Comparison of ENCODE assay signal across 1 cellular context in genomic region chr10:75234683-75235374, GRCh38.
TF ChIP-seq lines count a peak whose summit lies in the region.

No MANE protein-coding gene starts in this region.

TF ChIP-seq in HepG2, 621 proteins besides CTCF, POLR2A, EP300 and RAD21 (continued from another document and continues in another):
- TF ChIP-seq ARID5B (CRISPR knock-in tag; IDR thresholded peaks at IDR 0.05) (no peak), ATAD3A (CRISPR knock-in tag; IDR thresholded peaks at IDR 0.05) (no peak), ASH2L (IDR thresholded peaks at IDR 0.05; ENCODE audit: insufficient read length, low read depth, low read length) (peak; percentile 22), ZFP62 (CRISPR knock-in tag; IDR thresholded peaks at IDR 0.05) (no peak), RBAK (CRISPR knock-in tag; IDR thresholded peaks at IDR 0.05) (no peak), PAF1 (CRISPR knock-in tag; IDR thresholded peaks at IDR 0.05) (no peak), ZGPAT (CRISPR knock-in tag; IDR thresholded peaks at IDR 0.05) (no peak), BRF2 (CRISPR knock-in tag; IDR thresholded peaks at IDR 0.05) (no peak), SSRP1 (CRISPR knock-in tag; IDR thresholded peaks at IDR 0.05) (no peak), SUZ12 (IDR thresholded peaks at IDR 0.05; ENCODE audit: low read depth, low read length) (no peak), ZNF264 (CRISPR knock-in tag; IDR thresholded peaks at IDR 0.05) (no peak), SIX1 (CRISPR knock-in tag; IDR thresholded peaks at IDR 0.05; ENCODE audit: borderline replicate concordance) (no peak), ZNF772 (CRISPR knock-in tag; IDR thresholded peaks at IDR 0.05) (no peak), ZNF280B (CRISPR knock-in tag; IDR thresholded peaks at IDR 0.05; ENCODE audit: borderline replicate concordance) (no peak), MXD4 (CRISPR knock-in tag; IDR thresholded peaks at IDR 0.05) (0 out of 2 replicates have a peak, but pooled peaks have one; percentile 5), SALL2 (CRISPR knock-in tag; IDR thresholded peaks at IDR 0.05) (no peak), IRF1 (CRISPR knock-in tag; IDR thresholded peaks at IDR 0.05; ENCODE audit: low read depth) (no peak), PRDM4 (CRISPR knock-in tag; IDR thresholded peaks at IDR 0.05; ENCODE audit: borderline replicate concordance) (no peak), SP2 (CRISPR knock-in tag; IDR thresholded peaks at IDR 0.05) (no peak), ZNF672 (CRISPR knock-in tag; IDR thresholded peaks at IDR 0.05) (no peak), UBTF (CRISPR knock-in tag; IDR thresholded peaks at IDR 0.05) (peak; percentile 65; the same call in 1 of the 2 replicates), ZNF792 (CRISPR knock-in tag; IDR thresholded peaks at IDR 0.05) (no peak), NKX3-1 (CRISPR knock-in tag; IDR thresholded peaks at IDR 0.05) (no peak), ZNF484 (CRISPR knock-in tag; IDR thresholded peaks at IDR 0.05; ENCODE audit: borderline replicate concordance, low read depth) (no peak), ZBTB8A (CRISPR knock-in tag; IDR thresholded peaks at IDR 0.05; ENCODE audit: borderline replicate concordance, low read depth) (no peak), ZNF3 (CRISPR knock-in tag; IDR thresholded peaks at IDR 0.05) (no peak), MLX (CRISPR knock-in tag; IDR thresholded peaks at IDR 0.05) (no peak), DMAP1 (CRISPR knock-in tag; IDR thresholded peaks at IDR 0.05) (no peak), ZMYM2 (CRISPR knock-in tag; IDR thresholded peaks at IDR 0.05) (peak; percentile 64; the same call in 1 of the 2 replicates), ZNF263 (CRISPR knock-in tag; IDR thresholded peaks at IDR 0.05) (no peak), NFRKB (IDR thresholded peaks at IDR 0.05) (no peak), ZC3H4 (CRISPR knock-in tag; IDR thresholded peaks at IDR 0.05; ENCODE audit: borderline replicate concordance) (no peak), ZNF75D (CRISPR knock-in tag; IDR thresholded peaks at IDR 0.05; ENCODE audit: borderline replicate concordance) (no peak), FOXK1 (CRISPR knock-in tag; IDR thresholded peaks at IDR 0.05; ENCODE audit: borderline replicate concordance, low read depth) (no peak), ZNF549 (CRISPR knock-in tag; IDR thresholded peaks at IDR 0.05) (no peak), MBNL3 (CRISPR knock-in tag; conservative IDR thresholded peaks at IDR 0.05) (no peak), RFX3 (CRISPR knock-in tag; IDR thresholded peaks at IDR 0.05) (no peak), CHCHD3 (CRISPR knock-in tag; IDR thresholded peaks at IDR 0.05) (0 out of 2 replicates have a peak, but pooled peaks have one; percentile 3), SOX6 (IDR thresholded peaks at IDR 0.05) (no peak), SOX6 (CRISPR knock-in tag; IDR thresholded peaks at IDR 0.05) (0 out of 2 replicates have a peak, but pooled peaks have one; percentile 26), MLXIP (CRISPR knock-in tag; IDR thresholded peaks at IDR 0.05; ENCODE audit: borderline replicate concordance) (no peak), ZNF879 (CRISPR knock-in tag; IDR thresholded peaks at IDR 0.05) (no peak), ZNF574 (CRISPR knock-in tag; IDR thresholded peaks at IDR 0.05) (no peak), NFYB (CRISPR knock-in tag; IDR thresholded peaks at IDR 0.05) (no peak), MBD4 (IDR thresholded peaks at IDR 0.05; ENCODE audit: borderline replicate concordance, low read length) (no peak)
